31 cellular contexts compared by ENCODE assay signal in genomic region chr3:35929158-35929557, GRCh38.
A peak's percentile ranks its signal among the peaks of the same experiment; 100 is the strongest.
DNase-seq lines count a peak whose midpoint lies in the region; ATAC-seq, FAIRE-seq and TF ChIP-seq lines count a peak whose summit lies in the region.
"Had no signal": no experiment of that assay in that cellular context is flagged by ENCODE, and none has a peak within 500 bp of the region (broad histone marks: within the 10 kb centered on the region; RNA-seq: fewer than 3 reads in every experiment).

No MANE protein-coding gene starts in this region.

- no peak overlapping the region for H3K9ac ChIP-seq in SK-N-SH
- H3K9ac ChIP-seq: BLaER1 treated with 17β-estradiol and CSF1 and Interleukin-3, amounts not matched to agents 10 nM and 100 nM had no signal

- H3K27me3 ChIP-seq in SK-N-SH (ENCODE audit: insufficient read depth) (no peaks in the 10 kb centered on the region), pancreas (no peaks in the 10 kb centered on the region)
- H3K27me3 ChIP-seq: BLaER1 treated with 17β-estradiol and CSF1 and Interleukin-3, amounts not matched to agents 10 nM and 100 nM; body of pancreas; dorsolateral prefrontal cortex; Peyer's patch had no signal

- no peaks in the 10 kb centered on the region for H3K9me3 ChIP-seq in SK-N-SH
- H3K9me3 ChIP-seq in pancreas, result no peaks in the 10 kb centered on the region
- H3K9me3 ChIP-seq: BLaER1 treated with 17β-estradiol and CSF1 and Interleukin-3, amounts not matched to agents 10 nM and 100 nM; body of pancreas; Peyer's patch had no signal

- H3K9me3 Mint-ChIP-seq in activated CD8-positive, alpha-beta T cell treated with anti-CD3 and anti-CD28 coated beads for 36 hours, result no peaks in the 10 kb centered on the region
- H3K9me3 Mint-ChIP-seq: activated B cell treated with CpG ODN at 0.5 μM for 24 hours; activated CD4-positive, alpha-beta T cell treated with anti-CD3 and anti-CD28 coated beads, Interleukin-2, amount 10 ng/mL, durations not matched to agents 7 days and 5 days; activated naive CD8-positive, alpha-beta T cell treated with anti-CD3 and anti-CD28 coated beads, Interleukin-2, amount 50 U/mL, for 24 hours; activated T-cell treated with anti-CD3 and anti-CD28 coated beads, Interleukin-2, amount 50 U/mL, for 4 hours; GM23338; nephron progenitor cell; type B pancreatic cell had no signal

- peaks cover 7 to 41% of the 10 kb centered on the region in 2 experiments for H3K4me1 ChIP-seq in SK-N-SH (ENCODE audit: control insufficient read depth in 1 of 2, insufficient read depth in 2 of 2, low read depth in 1 of 2, low read length in 1 of 2)
- H3K4me1 ChIP-seq in pancreas, result no peaks in the 10 kb centered on the region
- H3K4me1 ChIP-seq: body of pancreas, Peyer's patch had no signal

- H3K4me3 Mint-ChIP-seq in activated CD8-positive, alpha-beta T cell treated with anti-CD3 and anti-CD28 coated beads for 36 hours, result no peak overlapping the region
- H3K4me3 Mint-ChIP-seq: activated B cell treated with CpG ODN at 0.5 μM for 24 hours; activated CD4-positive, alpha-beta T cell treated with anti-CD3 and anti-CD28 coated beads, Interleukin-2, amount 10 ng/mL, durations not matched to agents 7 days and 5 days; activated naive CD8-positive, alpha-beta T cell treated with anti-CD3 and anti-CD28 coated beads, Interleukin-2, amount 50 U/mL, for 24 hours; activated T-cell treated with anti-CD3 and anti-CD28 coated beads, Interleukin-2, amount 50 U/mL, for 4 hours; GM23338; nephron progenitor cell; type B pancreatic cell had no signal

- H3K27ac ChIP-seq in SK-N-SH (ENCODE audit: low read depth in 2 of 2, low read length in 1 of 2) (peak overlapping the region in 1 of 2 experiments; percentile 79; a peak in 2 of 4 replicates), pancreas (no peak overlapping the region)
- H3K27ac ChIP-seq: BLaER1 treated with 17β-estradiol and CSF1 and Interleukin-3, amounts not matched to agents 10 nM and 100 nM; body of pancreas; Peyer's patch; skin epidermis had no signal

- H3K4me1 Mint-ChIP-seq in activated CD8-positive, alpha-beta T cell treated with anti-CD3 and anti-CD28 coated beads for 36 hours (ENCODE audit: low read depth), result no peaks in the 10 kb centered on the region
- H3K4me1 Mint-ChIP-seq: activated B cell treated with CpG ODN at 0.5 μM for 24 hours; activated CD4-positive, alpha-beta T cell treated with anti-CD3 and anti-CD28 coated beads, Interleukin-2, amount 10 ng/mL, durations not matched to agents 7 days and 5 days; activated naive CD8-positive, alpha-beta T cell treated with anti-CD3 and anti-CD28 coated beads, Interleukin-2, amount 50 U/mL, for 24 hours; GM23338 had no signal

- no peak overlapping the region for H2AFZ ChIP-seq in SK-N-SH (ENCODE audit: low read depth)
- H2AFZ ChIP-seq: GM23338 had no signal

- peaks cover 29% of the 10 kb centered on the region for H3F3A ChIP-seq in SK-N-SH (replicated peaks; ENCODE audit: insufficient read depth)

- no peaks in the 10 kb centered on the region for H4K20me1 ChIP-seq in SK-N-SH (ENCODE audit: insufficient read depth)
- H4K20me1 ChIP-seq: BLaER1 treated with 17β-estradiol and CSF1 and Interleukin-3, amounts not matched to agents 10 nM and 100 nM had no signal

- no peak for DNase-seq in H54 (ENCODE audit: insufficient read length, low spot score)
- no peak for DNase-seq in SK-N-SH
- DNase-seq in dermis blood vessel endothelial cell, result peak; percentile 78
- peak; percentile 66 for DNase-seq in pulmonary artery endothelial cell (ENCODE audit: low read depth, low spot score)
- DNase-seq in pancreas, result no peak
- no peak for DNase-seq in activated CD8-positive, alpha-beta T cell treated with anti-CD3 and anti-CD28 coated beads for 36 hours
- DNase-seq in stimulated activated CD4-positive, alpha-beta T cell treated with anti-CD3 and anti-CD28 coated beads, Interleukin-12 subunit alpha, Interleukin-12 subunit beta, amount 100 ng/mL, for 4 hours, result no peak
- DNase-seq in activated effector memory CD4-positive, alpha-beta T cell treated with Interleukin-2 at 50 U/mL for 16 hours, result no peak
- DNase-seq: activated B cell treated with CpG ODN at 0.5 μM for 24 hours; activated CD4-positive, alpha-beta T cell treated with anti-CD3 and anti-CD28 coated beads, Interleukin-2, amount 10 ng/mL, durations not matched to agents 7 days and 5 days; activated naive CD8-positive, alpha-beta T cell treated with anti-CD3 and anti-CD28 coated beads, Interleukin-2, amount 50 U/mL, for 24 hours; activated T-cell treated with anti-CD3 and anti-CD28 coated beads, Interleukin-2, amount 50 U/mL, for 4 hours; body of pancreas; DMS53; dorsolateral prefrontal cortex; GF-D8; Karpas-422; NCI-H1436 treated with DMSO at 0.1 percent for 48 hours; NCI-H2081 treated with DMSO at 0.1 percent for 48 hours; NCI-H345; NCI-H69; nephron progenitor cell; Peyer's patch; SHP77 treated with DMSO at 0.1 percent for 48 hours; stimulated activated naive CD4-positive, alpha-beta T cell had no signal

- no peak overlapping the region; the same call in 1 of the 2 replicates for H3K4me2 ChIP-seq in SK-N-SH
- H3K4me2 ChIP-seq: BLaER1 treated with 17β-estradiol and CSF1 and Interleukin-3, amounts not matched to agents 10 nM and 100 nM; GM23338 had no signal

- H3K9me2 ChIP-seq in SK-N-SH, result no peaks in the 10 kb centered on the region

- no peaks in the 10 kb centered on the region for H3K79me2 ChIP-seq in SK-N-SH (ENCODE audit: insufficient read depth)

- 19% methylated on average over 3 of the region's 3 CpGs for WGBS in SK-N-SH (ENCODE audit: low lambda C conversion rate)
- WGBS in pancreas, 2 donors, result 65 to 73% methylated on average over 3 of the region's 3 CpGs

- ATAC-seq in pancreas, result no peak
- no peak for ATAC-seq in activated CD8-positive, alpha-beta T cell treated with anti-CD3 and anti-CD28 coated beads for 36 hours
- ATAC-seq: activated naive CD8-positive, alpha-beta T cell treated with anti-CD3 and anti-CD28 coated beads, Interleukin-2, amount 50 U/mL, for 24 hours; activated T-cell treated with anti-CD3 and anti-CD28 coated beads, Interleukin-2, amount 50 U/mL, for 4 hours; body of pancreas; GM23338; left lobe of liver had no signal

- intact Hi-C loops in pancreas (cut with DNase I), result no loop called here
- intact Hi-C loops in activated CD8-positive, alpha-beta T cell treated with anti-CD3 and anti-CD28 coated beads for 36 hours (cut with micrococcal nuclease), result no loop called here

- no peak for TF ChIP-seq POLR2A in H54 (IDR thresholded peaks at IDR 0.05; ENCODE audit: low read depth, low read length)

- peak; percentile 97 for FAIRE-seq in H54 (lab: Jason Lieb, UNC)
- FAIRE-seq in pancreas (lab: Jason Lieb, UNC), result no peak
- FAIRE-seq: endometrium had no signal

- no peak for TF ChIP-seq CTCF in SK-N-SH (IDR thresholded peaks at IDR 0.05)
- no peak for TF ChIP-seq CTCF in pancreas (IDR thresholded peaks at IDR 0.05)
- TF ChIP-seq CTCF in activated CD8-positive, alpha-beta T cell treated with anti-CD3 and anti-CD28 coated beads for 36 hours (IDR thresholded peaks at IDR 0.05), result no peak

- H3K4me3 ChIP-seq in SK-N-SH (ENCODE audit: low read depth in 2 of 2, low read length in 1 of 2), result no peak overlapping the region
- no peak overlapping the region for H3K4me3 ChIP-seq in pancreas
- H3K4me3 ChIP-seq: BLaER1 treated with 17β-estradiol and CSF1 and Interleukin-3, amounts not matched to agents 10 nM and 100 nM; body of pancreas; dorsolateral prefrontal cortex; GM23338; Peyer's patch; skin epidermis had no signal

- TF ChIP-seq EP300 in SK-N-SH (IDR thresholded peaks at IDR 0.05; ENCODE audit: borderline replicate concordance in 1 of 2, low read depth in 1 of 2, low read length in 1 of 2), result peak in 1 of 2 experiments; percentile 98; a peak in 2 of 4 replicates

- no peak overlapping the region for H3K27ac Mint-ChIP-seq in activated CD8-positive, alpha-beta T cell treated with anti-CD3 and anti-CD28 coated beads for 36 hours
- H3K27ac Mint-ChIP-seq: activated B cell treated with CpG ODN at 0.5 μM for 24 hours; activated CD4-positive, alpha-beta T cell treated with anti-CD3 and anti-CD28 coated beads, Interleukin-2, amount 10 ng/mL, durations not matched to agents 7 days and 5 days; activated naive CD8-positive, alpha-beta T cell treated with anti-CD3 and anti-CD28 coated beads, Interleukin-2, amount 50 U/mL, for 24 hours; GM23338; nephron progenitor cell; type B pancreatic cell had no signal

- no peaks in the 10 kb centered on the region for H3K27me3 Mint-ChIP-seq in activated CD8-positive, alpha-beta T cell treated with anti-CD3 and anti-CD28 coated beads for 36 hours
- H3K27me3 Mint-ChIP-seq: activated B cell treated with CpG ODN at 0.5 μM for 24 hours; activated CD4-positive, alpha-beta T cell treated with anti-CD3 and anti-CD28 coated beads, Interleukin-2, amount 10 ng/mL, durations not matched to agents 7 days and 5 days; activated naive CD8-positive, alpha-beta T cell treated with anti-CD3 and anti-CD28 coated beads, Interleukin-2, amount 50 U/mL, for 24 hours; type B pancreatic cell had no signal

- no peaks in the 10 kb centered on the region for H3K36me3 Mint-ChIP-seq in activated CD8-positive, alpha-beta T cell treated with anti-CD3 and anti-CD28 coated beads for 36 hours (ENCODE audit: low read depth)
- H3K36me3 Mint-ChIP-seq: type B pancreatic cell had no signal

- no peak for TF ChIP-seq RAD21 in SK-N-SH (IDR thresholded peaks at IDR 0.05; ENCODE audit: low read length)

- CTCF ChIA-PET in SK-N-SH (lab: Yijun Ruan, JAX), result interaction anchor here (1.3 to 2.0 kb wide), 2 partner anchors 20 to 21 kb away, joined by 3 to 6 read pairs; no protein-coding TSS in a partner anchor
- CTCF ChIA-PET in activated CD8-positive, alpha-beta T cell treated with anti-CD3 and anti-CD28 coated beads for 36 hours (lab: Charles Lee), result no interaction called here

- H3K36me3 ChIP-seq in SK-N-SH (replicated peaks in 1 of 2; ENCODE audit: control insufficient read depth in 1 of 2, insufficient read depth in 2 of 2, low read length in 1 of 2), result no peaks in the 10 kb centered on the region
- H3K36me3 ChIP-seq in pancreas, result no peaks in the 10 kb centered on the region
- H3K36me3 ChIP-seq: BLaER1 treated with 17β-estradiol and CSF1 and Interleukin-3, amounts not matched to agents 10 nM and 100 nM; Peyer's patch had no signal

- POLR2A ChIA-PET in SK-N-SH (lab: Yijun Ruan, JAX), result no interaction called here
- POLR2A ChIA-PET in activated CD8-positive, alpha-beta T cell treated with anti-CD3 and anti-CD28 coated beads for 36 hours (lab: Charles Lee), result no interaction called here

Comparison
In these comparisons a context has a peak if more than half of its experiments do, and no peak if none do; other contexts are left out.
1. DNase-seq: peak in dermis blood vessel endothelial cell (single experiment) and pulmonary artery endothelial cell (single experiment); none in H54 (single experiment), SK-N-SH (single experiment), pancreas (0 of 6), activated CD8-positive, alpha-beta T cell treated with anti-CD3 and anti-CD28 coated beads for 36 hours (single experiment), stimulated activated CD4-positive, alpha-beta T cell treated with anti-CD3 and anti-CD28 coated beads, Interleukin-12 subunit alpha, Interleukin-12 subunit beta, amount 100 ng/mL, for 4 hours (single experiment) and activated effector memory CD4-positive, alpha-beta T cell treated with Interleukin-2 at 50 U/mL for 16 hours (single experiment).